Comparison of ENCODE assay signal across 7 cellular contexts in genomic region chr5:156326718-156327259, GRCh38. TPM values are rescaled to one million over a fixed set of nuclear protein-coding genes. Genes with fewer than 3 reads are reported as not detected.
DNase-seq lines count a peak whose midpoint lies in the region; ATAC-seq and TF ChIP-seq lines count a peak whose summit lies in the region.

Gene SGCD (plus strand): TSS chr5:156327164.

- H3K27ac ChIP-seq in fibroblast of lung (ENCODE audit: insufficient read depth, low read length) (peak within 1 kb of the TSS; percentile 38), uterus (peak within 1 kb of the TSS; percentile 63 to 77)

- H3K4me2 ChIP-seq in fibroblast of lung (ENCODE audit: extremely low read depth, insufficient read depth, low read length): peak within 1 kb of the TSS; percentile 79

- in situ Hi-C loops in SK-MEL-5 (cut with HindIII; ENCODE audit: low pct_unique_long_range_greater_than_20kb, low sequenced_read_pairs): no loop called here

- H3K36me3 ChIP-seq in fibroblast of lung (ENCODE audit: control insufficient read depth, insufficient read depth, low read length): no peaks in the 10 kb centered on the region
- H3K36me3 ChIP-seq in mucosa of stomach (ENCODE audit: control insufficient read depth, insufficient read depth, low read length): no peaks in the 10 kb centered on the region
- H3K36me3 ChIP-seq in uterus: no peaks in the 10 kb centered on the region

- H4K20me1 ChIP-seq in fibroblast of lung (ENCODE audit: control insufficient read depth, extremely low read depth, insufficient read depth, low read length): no peaks in the 10 kb centered on the region

- no peaks in the 10 kb centered on the region for H3K4me1 ChIP-seq in fibroblast of lung (ENCODE audit: control insufficient read depth, extremely low read depth, insufficient read depth, low read length)
- H3K4me1 ChIP-seq in mucosa of stomach (ENCODE audit: control insufficient read depth, insufficient read depth, low read length): no peaks in the 10 kb centered on the region
- peaks cover 0 to 6% of the 10 kb centered on the region in 2 donors for H3K4me1 ChIP-seq in uterus

- H3K79me2 ChIP-seq in fibroblast of lung (ENCODE audit: control insufficient read depth, insufficient read depth, low read length): no peaks in the 10 kb centered on the region

- peak in 1 of 2 donors; percentile 29 for TF ChIP-seq CTCF in fibroblast of lung (conservative IDR thresholded peaks at IDR 0.05 in 1 of 2, IDR thresholded peaks at IDR 0.05 in 1 of 2; ENCODE audit: low read depth in 1 of 2, low read length in 2 of 2)
- no peak for TF ChIP-seq CTCF in uterus (IDR thresholded peaks at IDR 0.05)

- intact Hi-C loops in uterus (cut with DNase I; ENCODE audit: low total_unique reads): no loop called here

- peak; percentile 64 for DNase-seq in SK-MEL-5 (ENCODE audit: low read depth, low spot score)
- DNase-seq in fibroblast of lung (ENCODE audit: low read depth in 2 of 2): peak; percentile 89 to 90
- peak; percentile 53 to 69 for DNase-seq in uterus
- no peak for DNase-seq in GM19238 (ENCODE audit: insufficient read length, low spot score)
- DNase-seq in activated effector memory CD4-positive, alpha-beta T cell treated with Interleukin-2 at 50 U/mL for 16 hours: no peak

- H3K4me3 ChIP-seq in fibroblast of lung (replicated peaks in 1 of 4; ENCODE audit: control extremely low read depth in 1 of 4, insufficient read depth in 1 of 4, low read depth in 3 of 4, low read length in 4 of 4): peak within 1 kb of the TSS; percentile 38 to 87 (median 56)
- no peak within 1 kb of the TSS for H3K4me3 ChIP-seq in mucosa of stomach (ENCODE audit: low read length)
- peak within 1 kb of the TSS; percentile 37 to 46 for H3K4me3 ChIP-seq in uterus

- no peak for ATAC-seq in GM21786 (IDR thresholded peaks at IDR 0.05; ENCODE audit: unreplicated experiment)

- peak within 1 kb of the TSS; percentile 88 for H2AFZ ChIP-seq in fibroblast of lung (ENCODE audit: low read length)

- H3K27me3 ChIP-seq in fibroblast of lung (ENCODE audit: control insufficient read depth, insufficient read depth, low read length) (no peaks in the 10 kb centered on the region), mucosa of stomach (ENCODE audit: control insufficient read depth, insufficient read depth, low read length) (no peaks in the 10 kb centered on the region), uterus (no peaks in the 10 kb centered on the region)

- H3K9me3 ChIP-seq in fibroblast of lung (ENCODE audit: control insufficient read depth, insufficient read depth, low read depth, low read length) (no peaks in the 10 kb centered on the region), mucosa of stomach (ENCODE audit: control insufficient read depth, low read length) (no peaks in the 10 kb centered on the region), uterus (no peaks in the 10 kb centered on the region)

- peak in 1 of 2 donors; percentile 9 for TF ChIP-seq POLR2A in uterus (IDR thresholded peaks at IDR 0.05)

- H3K9ac ChIP-seq in fibroblast of lung (ENCODE audit: insufficient read depth, low read length): peak within 1 kb of the TSS; percentile 14
- H3K9ac ChIP-seq in mucosa of stomach (ENCODE audit: low read length): peak within 1 kb of the TSS; percentile 41

RNA-seq across cellular contexts. Expression of gene SGCD, which starts in this region (rescaled TPM):
- 27.2 and 32.3 TPM in 2 replicates for total RNA-seq in SK-MEL-5 (2014; rRNA removed; shearing (Covaris generic))
- 16.6 and 23.3 TPM in 2 replicates for polyA plus RNA-seq in SK-MEL-5 (2015; cell fraction: cytosol; rRNA removed)
- 10.7 and 12.9 TPM in 2 replicates for polyA plus RNA-seq in SK-MEL-5 (2015; cell fraction: nucleus; rRNA removed)
- total RNA-seq in fibroblast of lung (21.1 and 67.5 TPM in 2 replicates), uterus (10 to 100 TPM in 1 of 4 donors, 1 to 10 TPM in 3; 3.4 to 86.5 (median 8.1) TPM)
- 13.3 and 18.4 TPM in 2 replicates for polyA plus RNA-seq in fibroblast of lung
- 8.9 and 12.0 TPM in 2 replicates for polyA plus RNA-seq in fibroblast of lung (2012)
- 2.5 and 3.1 TPM in 2 replicates for polyA minus RNA-seq in fibroblast of lung (ENCODE audit: low replicate concordance)

Comparison
In these comparisons a context has a peak if more than half of its experiments do, and no peak if none do; other contexts are left out.
1. DNase-seq: peak in SK-MEL-5 (single experiment), fibroblast of lung (2 of 2) and uterus (2 of 2); none in GM19238 (single experiment) and activated effector memory CD4-positive, alpha-beta T cell treated with Interleukin-2 at 50 U/mL for 16 hours (single experiment).